In the genomic region with DNA sequence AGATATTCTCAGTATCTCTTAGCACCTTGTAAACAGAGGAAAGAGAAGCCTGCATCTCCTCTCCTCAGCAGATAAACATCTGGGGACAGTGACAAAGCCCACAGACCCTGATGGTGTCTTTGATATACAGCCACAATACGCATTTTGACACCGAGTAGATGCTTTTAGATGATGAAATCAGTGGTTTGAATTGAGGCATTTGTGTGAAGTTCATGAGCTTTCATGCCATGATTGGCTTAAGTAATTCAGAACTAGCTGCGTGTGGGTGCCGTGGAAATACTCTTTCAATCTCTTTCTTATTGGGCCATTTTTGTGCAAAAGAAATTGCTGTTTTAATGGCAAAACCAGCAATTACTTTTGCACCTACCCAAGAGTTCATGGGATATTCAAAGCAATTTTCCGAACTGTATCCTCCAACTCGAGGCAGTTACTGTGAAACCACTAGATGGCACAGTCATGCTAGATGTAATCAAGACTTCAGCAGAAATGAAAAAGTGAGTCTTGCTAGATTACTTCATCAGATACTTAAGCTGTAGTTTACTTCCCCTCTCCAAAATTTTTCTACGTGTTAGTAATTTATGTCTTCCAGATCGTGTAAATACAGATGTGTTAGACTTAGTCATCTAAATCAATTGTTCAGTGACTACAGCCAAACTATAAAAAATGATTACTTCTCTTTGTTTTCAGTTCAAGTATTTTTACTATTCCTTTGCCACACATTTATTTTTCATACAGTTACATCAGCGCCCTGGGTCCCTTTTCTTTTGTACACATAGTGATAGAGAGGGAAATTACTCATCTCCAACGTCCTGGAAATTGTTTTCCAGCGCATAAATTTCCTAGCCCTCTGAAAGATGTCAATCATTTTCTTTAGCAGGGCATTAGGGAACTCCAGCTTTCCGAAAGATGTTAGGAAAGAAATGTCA, we compare ENCODE assay signal across 8 cellular contexts. TPM values are rescaled to one million over a fixed set of nuclear protein-coding genes. Genes with fewer than 3 reads are reported as not detected.
DNase-seq lines count a peak whose midpoint lies in the region; ATAC-seq, FAIRE-seq and TF ChIP-seq lines count a peak whose summit lies in the region.

No MANE protein-coding gene starts in this region.

- H3K4me1 Mint-ChIP-seq in activated T-cell treated with anti-CD3 and anti-CD28 coated beads, Interleukin-2, amount 50 U/mL, for 4 hours (ENCODE audit: low read depth), result peaks cover 26% of the 10 kb centered on the region
- peaks cover 30% of the 10 kb centered on the region for H3K4me1 Mint-ChIP-seq in osteocyte (ENCODE audit: unreplicated experiment)

- ATAC-seq in GM18498 (IDR thresholded peaks at IDR 0.05; ENCODE audit: unreplicated experiment) (peak; percentile 80), HG03108 (IDR thresholded peaks at IDR 0.05; ENCODE audit: unreplicated experiment) (peak; percentile 78), HG02840 (IDR thresholded peaks at IDR 0.05; ENCODE audit: low FRiP score, unreplicated experiment) (no peak)
- ATAC-seq in activated T-cell treated with anti-CD3 and anti-CD28 coated beads, Interleukin-2, amount 50 U/mL, for 4 hours, result peak; percentile 72 to 79

- peaks cover 6% of the 10 kb centered on the region for H3K9me3 Mint-ChIP-seq in activated T-cell treated with anti-CD3 and anti-CD28 coated beads, Interleukin-2, amount 50 U/mL, for 4 hours
- no peaks in the 10 kb centered on the region for H3K9me3 Mint-ChIP-seq in osteocyte (ENCODE audit: unreplicated experiment)

- no peaks in the 10 kb centered on the region for H3K36me3 Mint-ChIP-seq in activated T-cell treated with anti-CD3 and anti-CD28 coated beads, Interleukin-2, amount 50 U/mL, for 4 hours (ENCODE audit: insufficient read depth)
- H3K36me3 Mint-ChIP-seq in osteocyte (ENCODE audit: unreplicated experiment), result no peaks in the 10 kb centered on the region

- H4K20me1 ChIP-seq in BLaER1, result no peaks in the 10 kb centered on the region

- peak overlapping the region; percentile 58; the same call in 1 of the 2 replicates for H3K4me3 ChIP-seq in BLaER1

- TF ChIP-seq CTCF in osteocyte (IDR thresholded peaks at IDR 0.05), result peak; percentile 83

- FAIRE-seq in frontal cortex (lab: Jason Lieb, UNC), result peak; percentile 89

- peak overlapping the region; percentile 75 for H3K4me2 ChIP-seq in BLaER1

- peaks cover 13% of the 10 kb centered on the region; the same call in 1 of the 2 replicates for H3K9me3 ChIP-seq in BLaER1

- no peak overlapping the region for H3K27ac ChIP-seq in BLaER1

- peaks cover 20% of the 10 kb centered on the region for H3K27me3 Mint-ChIP-seq in activated T-cell treated with anti-CD3 and anti-CD28 coated beads, Interleukin-2, amount 50 U/mL, for 4 hours (ENCODE audit: low read depth)
- H3K27me3 Mint-ChIP-seq in osteocyte (ENCODE audit: unreplicated experiment), result peaks cover 6% of the 10 kb centered on the region

- peak overlapping the region; percentile 72 for H3K4me3 Mint-ChIP-seq in activated T-cell treated with anti-CD3 and anti-CD28 coated beads, Interleukin-2, amount 50 U/mL, for 4 hours
- H3K4me3 Mint-ChIP-seq in osteocyte (ENCODE audit: unreplicated experiment), result peak overlapping the region; percentile 66

- DNase-seq in NCI-H2227 treated with DMSO at 0.1 percent for 48 hours (lab: John Stamatoyannopoulos, UW) (peak; percentile 37), frontal cortex (ENCODE audit: low spot score in 2 of 2) (peak; percentile 46 to 59), osteocyte (ENCODE audit: extremely low spot score, unreplicated experiment) (no peak)
- no peak for DNase-seq in activated T-cell treated with anti-CD3 and anti-CD28 coated beads, Interleukin-2, amount 50 U/mL, for 4 hours

- peak overlapping the region; percentile 27; the same call in 1 of the 2 replicates for H3K9ac ChIP-seq in BLaER1

- peaks cover 9% of the 10 kb centered on the region; the same call in 1 of the 2 replicates for H3K4me1 ChIP-seq in BLaER1

- H3K27me3 ChIP-seq in BLaER1, result no peaks in the 10 kb centered on the region

- peak overlapping the region; percentile 99 for H3K27ac Mint-ChIP-seq in osteocyte (ENCODE audit: unreplicated experiment)

- H3K36me3 ChIP-seq in BLaER1, result no peaks in the 10 kb centered on the region

RNA-seq across cellular contexts. Expression of a gene that starts 49.4 kb away (rescaled TPM):
- total RNA-seq in activated T-cell treated with anti-CD3 and anti-CD28 coated beads, Interleukin-2, amount 50 U/mL, for 4 hours, result under 1 TPM in 1 of 3 donors, not detected in 2; 0.03 TPM
- not detected for total RNA-seq in frontal cortex
- not detected in 2 replicates for total RNA-seq in osteocyte

Comparison
In these comparisons a context has a peak if more than half of its experiments do, and no peak if none do; other contexts are left out.
1. DNase-seq: peak in NCI-H2227 treated with DMSO at 0.1 percent for 48 hours (single experiment) and frontal cortex (2 of 2); none in activated T-cell treated with anti-CD3 and anti-CD28 coated beads, Interleukin-2, amount 50 U/mL, for 4 hours (single experiment) and osteocyte (single experiment).